Comparison of ENCODE assay signal across 13 cellular contexts in genomic region chr1:229844675-229845074, GRCh38.
A peak's percentile ranks its signal among the peaks of the same experiment; 100 is the strongest.
DNase-seq lines count a peak whose midpoint lies in the region; ATAC-seq and TF ChIP-seq lines count a peak whose summit lies in the region.
"Had no signal": no experiment of that assay in that cellular context is flagged by ENCODE, and none has a peak within 500 bp of the region (broad histone marks: within the 10 kb centered on the region; RNA-seq: fewer than 3 reads in every experiment).

No MANE protein-coding gene starts in this region.

- no peaks in the 10 kb centered on the region for H3K9me3 ChIP-seq in BLaER1
- no peaks in the 10 kb centered on the region for H3K9me3 ChIP-seq in SJCRH30 (replicated peaks)
- H3K9me3 ChIP-seq in lower lobe of right lung: no peaks in the 10 kb centered on the region

- H3K27ac ChIP-seq in BLaER1 (no peak overlapping the region), SJCRH30 (no peak overlapping the region), lower lobe of right lung (no peak overlapping the region)

- H3K4me3 ChIP-seq in BLaER1 (no peak overlapping the region), SJCRH30 (no peak overlapping the region), lower lobe of right lung (no peak overlapping the region)
- H3K4me3 ChIP-seq: smooth muscle cell had no signal

- H3K27me3 ChIP-seq in BLaER1: no peaks in the 10 kb centered on the region
- no peaks in the 10 kb centered on the region for H3K27me3 ChIP-seq in SJCRH30
- H3K27me3 ChIP-seq in lower lobe of right lung (ENCODE audit: low read depth): no peaks in the 10 kb centered on the region

- peak; percentile 73 to 77 for ATAC-seq in lower lobe of right lung
- no peak for ATAC-seq in stimulated activated memory B cell treated with anti-CD40 and anti-IgM and Interleukin-4, amounts not matched to agents 10 μg/mL and 1 μg/mL and 100 μg/mL, for 72 hours
- ATAC-seq in GM18861 (IDR thresholded peaks at IDR 0.05; ENCODE audit: unreplicated experiment): no peak
- ATAC-seq: natural killer cell treated with Interleukin-12 subunit alpha and Interleukin-12 subunit beta and Interleukin-15 and Interleukin-18, amount 100 ng/mL, for 72 hours had no signal

- peaks cover 20% of the 10 kb centered on the region for H3K4me1 Mint-ChIP-seq in endothelial cell (ENCODE audit: unreplicated experiment)
- peaks cover 32% of the 10 kb centered on the region for H3K4me1 Mint-ChIP-seq in stimulated activated memory B cell treated with anti-CD40 and anti-IgM and Interleukin-4, amounts not matched to agents 10 μg/mL and 1 μg/mL and 100 μg/mL, for 72 hours

- no peaks in the 10 kb centered on the region for H3K36me3 Mint-ChIP-seq in endothelial cell (ENCODE audit: low read depth, unreplicated experiment)
- no peaks in the 10 kb centered on the region for H3K36me3 Mint-ChIP-seq in stimulated activated memory B cell treated with anti-CD40 and anti-IgM and Interleukin-4, amounts not matched to agents 10 μg/mL and 1 μg/mL and 100 μg/mL, for 72 hours
- H3K36me3 Mint-ChIP-seq: natural killer cell treated with Interleukin-12 subunit alpha and Interleukin-12 subunit beta and Interleukin-15 and Interleukin-18, amount 100 ng/mL, for 72 hours had no signal

- H3K4me2 ChIP-seq in BLaER1: peak overlapping the region; percentile 44
- H3K4me2 ChIP-seq: smooth muscle cell had no signal

- DNase-seq in NCI-H1105 (lab: John Stamatoyannopoulos, UW) (peak; percentile 64), SJCRH30 (peak; percentile 24 to 63), lower lobe of right lung (no peak), endothelial cell (ENCODE audit: low spot score) (no peak)
- no peak for DNase-seq in stimulated activated CD4-positive, alpha-beta T cell treated with anti-CD3 and anti-CD28 coated beads, Interleukin-12 subunit alpha, Interleukin-12 subunit beta, amount 100 ng/mL, for 4 hours
- DNase-seq: activated CD4-positive, alpha-beta T cell treated with anti-CD3 and anti-CD28 coated beads, Interleukin-2, amount 50 U/mL, for 48 hours; activated naive CD4-positive, alpha-beta T cell; KBM-7 had no signal

- H3K27me3 Mint-ChIP-seq in endothelial cell (ENCODE audit: unreplicated experiment): peaks cover 1% of the 10 kb centered on the region
- no peaks in the 10 kb centered on the region for H3K27me3 Mint-ChIP-seq in stimulated activated memory B cell treated with anti-CD40 and anti-IgM and Interleukin-4, amounts not matched to agents 10 μg/mL and 1 μg/mL and 100 μg/mL, for 72 hours

- intact Hi-C loops in lower lobe of right lung (cut with DNase I): no loop called here

- H3K36me3 ChIP-seq in BLaER1 (no peaks in the 10 kb centered on the region), SJCRH30 (no peaks in the 10 kb centered on the region), lower lobe of right lung (no peaks in the 10 kb centered on the region)

- TF ChIP-seq CTCF in lower lobe of right lung (IDR thresholded peaks at IDR 0.05) (no peak), endothelial cell (IDR thresholded peaks at IDR 0.05; ENCODE audit: unreplicated experiment) (no peak)

- H4K20me1 ChIP-seq in BLaER1: no peaks in the 10 kb centered on the region

- no peak overlapping the region for H3K4me3 Mint-ChIP-seq in endothelial cell (ENCODE audit: unreplicated experiment)
- no peak overlapping the region for H3K4me3 Mint-ChIP-seq in stimulated activated memory B cell treated with anti-CD40 and anti-IgM and Interleukin-4, amounts not matched to agents 10 μg/mL and 1 μg/mL and 100 μg/mL, for 72 hours
- H3K4me3 Mint-ChIP-seq: natural killer cell treated with Interleukin-12 subunit alpha and Interleukin-12 subunit beta and Interleukin-15 and Interleukin-18, amount 100 ng/mL, for 72 hours had no signal

- H3K27ac Mint-ChIP-seq in endothelial cell (ENCODE audit: unreplicated experiment): no peak overlapping the region
- H3K27ac Mint-ChIP-seq in stimulated activated memory B cell treated with anti-CD40 and anti-IgM and Interleukin-4, amounts not matched to agents 10 μg/mL and 1 μg/mL and 100 μg/mL, for 72 hours: no peak overlapping the region
- H3K27ac Mint-ChIP-seq: natural killer cell treated with Interleukin-12 subunit alpha and Interleukin-12 subunit beta and Interleukin-15 and Interleukin-18, amount 100 ng/mL, for 72 hours had no signal

- H3K4me1 ChIP-seq in BLaER1 (peaks cover 17% of the 10 kb centered on the region), SJCRH30 (no peaks in the 10 kb centered on the region), lower lobe of right lung (no peaks in the 10 kb centered on the region)

- H3K9ac ChIP-seq in BLaER1: no peak overlapping the region

- H3K9me3 Mint-ChIP-seq in endothelial cell (ENCODE audit: unreplicated experiment): no peaks in the 10 kb centered on the region
- H3K9me3 Mint-ChIP-seq in stimulated activated memory B cell treated with anti-CD40 and anti-IgM and Interleukin-4, amounts not matched to agents 10 μg/mL and 1 μg/mL and 100 μg/mL, for 72 hours: no peaks in the 10 kb centered on the region
- H3K9me3 Mint-ChIP-seq: natural killer cell treated with Interleukin-12 subunit alpha and Interleukin-12 subunit beta and Interleukin-15 and Interleukin-18, amount 100 ng/mL, for 72 hours had no signal

Comparison
In these comparisons a context has a peak if more than half of its experiments do, and no peak if none do; other contexts are left out.
1. DNase-seq: peak in NCI-H1105 (single experiment) and SJCRH30 (2 of 2); none in lower lobe of right lung (single experiment), stimulated activated CD4-positive, alpha-beta T cell treated with anti-CD3 and anti-CD28 coated beads, Interleukin-12 subunit alpha, Interleukin-12 subunit beta, amount 100 ng/mL, for 4 hours (single experiment) and endothelial cell (single experiment).
2. ATAC-seq: peak in lower lobe of right lung (2 of 2); none in stimulated activated memory B cell treated with anti-CD40 and anti-IgM and Interleukin-4, amounts not matched to agents 10 μg/mL and 1 μg/mL and 100 μg/mL, for 72 hours (single experiment) and GM18861 (single experiment).